ENCODE assay signal across 30 cellular contexts in genomic region chr5:52427615-52428014, GRCh38.
A peak's percentile ranks its signal among the peaks of the same experiment; 100 is the strongest.
DNase-seq lines count a peak whose midpoint lies in the region; ATAC-seq, FAIRE-seq and TF ChIP-seq lines count a peak whose summit lies in the region.
"Had no signal": no experiment of that assay in that cellular context is flagged by ENCODE, and none has a peak within 500 bp of the region (broad histone marks: within the 10 kb centered on the region; RNA-seq: fewer than 3 reads in every experiment).

No MANE protein-coding gene starts in this region.

- H3K9ac ChIP-seq in HepG2 (ENCODE audit: insufficient read depth, low read depth, low read length) = no peak overlapping the region
- H3K9ac ChIP-seq: BLaER1; BLaER1 treated with 17β-estradiol and CSF1 and Interleukin-3, amounts not matched to agents 10 nM and 100 nM had no signal

- TF ChIP-seq RAD21 in HepG2 (CRISPR knock-in tag; IDR thresholded peaks at IDR 0.05) = no peak

- H4K20me1 ChIP-seq in HepG2 (ENCODE audit: insufficient read depth, low read length) = no peaks in the 10 kb centered on the region
- H4K20me1 ChIP-seq: BLaER1; BLaER1 treated with 17β-estradiol and CSF1 and Interleukin-3, amounts not matched to agents 10 nM and 100 nM had no signal

- TF ChIP-seq EP300 in HepG2 (IDR thresholded peaks at IDR 0.05; ENCODE audit: low read depth in 2 of 2, low read length in 2 of 2) (no peak), HepG2 (CRISPR knock-in tag; IDR thresholded peaks at IDR 0.05; ENCODE audit: borderline replicate concordance) (no peak)

- no peak overlapping the region for H3K4me2 ChIP-seq in HepG2 (ENCODE audit: low read depth, low read length)
- H3K4me2 ChIP-seq: A549; BLaER1; BLaER1 treated with 17β-estradiol and CSF1 and Interleukin-3, amounts not matched to agents 10 nM and 100 nM had no signal

- TF ChIP-seq POLR2A in HepG2 (IDR thresholded peaks at IDR 0.05; ENCODE audit: insufficient read depth in 1 of 2, low read depth in 2 of 2, low read length in 2 of 2) = no peak
- TF ChIP-seq POLR2A in right lobe of liver (IDR thresholded peaks at IDR 0.05) = no peak

- H3K27me3 ChIP-seq in HepG2 (ENCODE audit: control insufficient read depth in 1 of 2, insufficient read depth in 2 of 2, low read length in 2 of 2) (no peaks in the 10 kb centered on the region), right lobe of liver (no peaks in the 10 kb centered on the region)
- H3K27me3 ChIP-seq: BE2C; BLaER1; BLaER1 treated with 17β-estradiol and CSF1 and Interleukin-3, amounts not matched to agents 10 nM and 100 nM had no signal

- H3K4me1 ChIP-seq in HepG2 (ENCODE audit: insufficient read depth, low read length) (no peaks in the 10 kb centered on the region), right lobe of liver (no peaks in the 10 kb centered on the region)
- H3K4me1 ChIP-seq: A549; BLaER1; BLaER1 treated with 17β-estradiol and CSF1 and Interleukin-3, amounts not matched to agents 10 nM and 100 nM had no signal

- no peak overlapping the region for H3K27ac ChIP-seq in HepG2 (ENCODE audit: extremely low read length, insufficient read depth, low read length)
- H3K27ac ChIP-seq in right lobe of liver = no peak overlapping the region
- H3K27ac ChIP-seq: 22Rv1; A549; BLaER1; BLaER1 treated with 17β-estradiol and CSF1 and Interleukin-3, amounts not matched to agents 10 nM and 100 nM; C4-2B had no signal

- DNase-seq in HepG2 (ENCODE audit: low spot score) (no peak), right lobe of liver (no peak), D721Med (ENCODE audit: insufficient read length, low spot score) (no peak)
- DNase-seq in activated T-cell treated with anti-CD3 and anti-CD28 coated beads, Interleukin-2, amount 50 U/mL, for 1 hour = no peak
- DNase-seq: 8988T; ACHN; AML-193; BE2C; C1 segment of cervical spinal cord; Caco-2; Calu3; CD4-positive, alpha-beta memory T cell; CD4-positive, alpha-beta T cell; CD4-positive, CD25-positive, alpha-beta regulatory T cell; CD8-positive, alpha-beta memory T cell; CD8-positive, alpha-beta T cell; COR-L47; DMS 273 treated with DMSO at 0.1 percent for 48 hours; DMS153; DMS53; DMS79; DMS79 treated with DMSO at 0.1 percent for 48 hours; DND-41; EL had no signal

- no TSS peak for BruUV-seq in HepG2 (replicated peaks; lab: Mats Ljungman, UMichigan)

- H3K79me2 ChIP-seq in HepG2 (ENCODE audit: insufficient read depth, low read length) = no peaks in the 10 kb centered on the region

- CTCF ChIA-PET in HepG2 (lab: Yijun Ruan, JAX; ENCODE audit: low intra/inter-chr PET ratio, low total read pairs) = no interaction called here

- FAIRE-seq in HepG2 (lab: Jason Lieb, UNC) (no peak), D721Med (lab: Jason Lieb, UNC) (peak; percentile 29)
- FAIRE-seq: A204.1, A549 had no signal

- H3K4me3 ChIP-seq in HepG2 (replicated peaks in 1 of 3; ENCODE audit: insufficient read depth in 1 of 3, low read depth in 2 of 3, low read length in 3 of 3) = no peak overlapping the region
- no peak overlapping the region for H3K4me3 ChIP-seq in right lobe of liver
- H3K4me3 ChIP-seq: A549; BLaER1; BLaER1 treated with 17β-estradiol and CSF1 and Interleukin-3, amounts not matched to agents 10 nM and 100 nM had no signal

- ATAC-seq in HepG2 = no peak
- ATAC-seq in right lobe of liver = no peak
- ATAC-seq: A549; CD8-positive, alpha-beta T cell had no signal

- 35% methylated on average over 4 of the region's 4 CpGs for WGBS in HepG2 (ENCODE audit: low lambda C conversion rate)
- WGBS in right lobe of liver (ENCODE audit: insufficient coverage, low coverage, low lambda C conversion rate, missing lambda C conversion rate) = 92% methylated on average over 4 of the region's 4 CpGs

- no peak overlapping the region for H2AFZ ChIP-seq in HepG2 (ENCODE audit: low read length)

- intact Hi-C loops in HepG2 (cut with micrococcal nuclease; ENCODE audit: unreplicated experiment) = no loop called here
- intact Hi-C loops in right lobe of liver (cut with DNase I) = no loop called here

- POLR2A ChIA-PET in HepG2 (lab: Yijun Ruan, JAX) = no interaction called here

- in situ Hi-C loops in HepG2 (cut with HindIII; ENCODE audit: extremely low pct_ligation_motif_present, low pct_unique_long_range_greater_than_20kb) = no loop called here

- H3K36me3 ChIP-seq in HepG2 (replicated peaks in 1 of 2; ENCODE audit: control insufficient read depth in 1 of 2, insufficient read depth in 2 of 2, low read length in 2 of 2) (no peaks in the 10 kb centered on the region), right lobe of liver (no peaks in the 10 kb centered on the region)
- H3K36me3 ChIP-seq: BE2C; BLaER1; BLaER1 treated with 17β-estradiol and CSF1 and Interleukin-3, amounts not matched to agents 10 nM and 100 nM had no signal

- no peak for TF ChIP-seq CTCF in HepG2 (CRISPR knock-in tag; IDR thresholded peaks at IDR 0.05)
- no peak for TF ChIP-seq CTCF in right lobe of liver (IDR thresholded peaks at IDR 0.05)
- no peak for TF ChIP-seq CTCF in D721Med (IDR thresholded peaks at IDR 0.05; ENCODE audit: insufficient read depth, missing control alignments)

- H3K9me3 ChIP-seq in HepG2 (ENCODE audit: low read length) = peaks cover 5% of the 10 kb centered on the region
- H3K9me3 ChIP-seq in right lobe of liver = no peaks in the 10 kb centered on the region
- H3K9me3 ChIP-seq: A549; BE2C; BLaER1; BLaER1 treated with 17β-estradiol and CSF1 and Interleukin-3, amounts not matched to agents 10 nM and 100 nM had no signal

TF ChIP-seq in HepG2, 621 proteins besides CTCF, POLR2A, EP300 and RAD21:
- no peak for TF ChIP-seq ZNF33A (CRISPR knock-in tag; IDR thresholded peaks at IDR 0.05; ENCODE audit: borderline replicate concordance)
- no peak for TF ChIP-seq CCAR2 (optimal IDR thresholded peaks at IDR 0.05; ENCODE audit: low read depth, low read length)
- no peak for TF ChIP-seq HIVEP1 (CRISPR knock-in tag; IDR thresholded peaks at IDR 0.05)
- TF ChIP-seq ZNF3 (CRISPR knock-in tag; IDR thresholded peaks at IDR 0.05) = no peak
- TF ChIP-seq ATF7 (IDR thresholded peaks at IDR 0.05) = peak; percentile 79
- TF ChIP-seq ATF7 (CRISPR knock-in tag; IDR thresholded peaks at IDR 0.05) = no peak
- TF ChIP-seq PHB2 (IDR thresholded peaks at IDR 0.05; ENCODE audit: partially characterized antibody) = no peak
- TF ChIP-seq ZNF607 (CRISPR knock-in tag; IDR thresholded peaks at IDR 0.05; ENCODE audit: borderline replicate concordance) = no peak
- no peak for TF ChIP-seq SMAD9 (CRISPR knock-in tag; IDR thresholded peaks at IDR 0.05)
- no peak for TF ChIP-seq ZSCAN31 (CRISPR knock-in tag; IDR thresholded peaks at IDR 0.05; ENCODE audit: low read depth)
- TF ChIP-seq CREB1 (IDR thresholded peaks at IDR 0.05) = peak; percentile 70
- no peak for TF ChIP-seq CREB1 (CRISPR knock-in tag; IDR thresholded peaks at IDR 0.05)
